8 cellular contexts compared by ENCODE assay signal in genomic region chr11:68843052-68843561, GRCh38. TPM values are rescaled to one million over a fixed set of nuclear protein-coding genes. Genes with fewer than 3 reads are reported as not detected.
DNase-seq lines count a peak whose midpoint lies in the region; FAIRE-seq and TF ChIP-seq lines count a peak whose summit lies in the region.

No MANE protein-coding gene starts in this region.

- no peaks in the 10 kb centered on the region for H3K36me3 ChIP-seq in left ventricle myocardium inferior
- H3K36me3 ChIP-seq in endocrine pancreas (ENCODE audit: control insufficient read depth, insufficient read depth, low read length): no peaks in the 10 kb centered on the region

- DNase-seq in left ventricle myocardium inferior (no peak), cardiac septum (ENCODE audit: low spot score) (no peak), retina (peak; percentile 32), HTR-8/SVneo (ENCODE audit: insufficient read length, low spot score) (no peak), D341Med (ENCODE audit: low spot score) (no peak), NCI-H1092 treated with DMSO at 0.1 percent for 48 hours (lab: John Stamatoyannopoulos, UW) (no peak)
- DNase-seq in activated CD4-positive, alpha-beta T cell treated with anti-CD3 and anti-CD28 coated beads for 1 hour: peak; percentile 22

- H3K27me3 ChIP-seq in left ventricle myocardium inferior (ENCODE audit: low read depth) (no peaks in the 10 kb centered on the region), endocrine pancreas (ENCODE audit: control insufficient read depth, insufficient read depth, low read length) (no peaks in the 10 kb centered on the region)

- intact Hi-C loops in left ventricle myocardium inferior (cut with micrococcal nuclease) (no loop called here), cardiac septum (cut with DNase I) (loop anchor here (5.0 kb wide), 1 partner anchor 59 kb away; the partner anchor contains the start of genes IGHMBP2 and MRPL21)

- no peak for TF ChIP-seq CTCF in left ventricle myocardium inferior (IDR thresholded peaks at IDR 0.05; ENCODE audit: borderline replicate concordance)

- H3K4me3 ChIP-seq in left ventricle myocardium inferior (peak overlapping the region; percentile 89), endocrine pancreas (ENCODE audit: control insufficient read depth, insufficient read depth, low read length) (peak overlapping the region; percentile 33)

- H3K4me1 ChIP-seq in left ventricle myocardium inferior: peaks cover 59% of the 10 kb centered on the region
- no peaks in the 10 kb centered on the region for H3K4me1 ChIP-seq in endocrine pancreas (ENCODE audit: control insufficient read depth, insufficient read depth, low read length)

- FAIRE-seq in HTR-8/SVneo (lab: Jason Lieb, UNC): no peak

- peak overlapping the region; percentile 7 for H3K9ac ChIP-seq in endocrine pancreas (ENCODE audit: control insufficient read depth, insufficient read depth, low read length)

- H3K9me3 ChIP-seq in left ventricle myocardium inferior (replicated peaks) (no peaks in the 10 kb centered on the region), endocrine pancreas (ENCODE audit: control insufficient read depth, low read length) (no peaks in the 10 kb centered on the region)

- peak overlapping the region; percentile 95 for H3K27ac ChIP-seq in left ventricle myocardium inferior (replicated peaks)

RNA-seq across cellular contexts. Expression of gene CPT1A, which starts 1.4 kb away (rescaled TPM):
- total RNA-seq in left ventricle myocardium inferior (73.1 TPM), cardiac septum (37.6 TPM)

Comparison
In these comparisons a context has a peak if more than half of its experiments do, and no peak if none do; other contexts are left out.
1. DNase-seq: peak in activated CD4-positive, alpha-beta T cell treated with anti-CD3 and anti-CD28 coated beads for 1 hour (single experiment) and retina (single experiment); none in left ventricle myocardium inferior (single experiment), cardiac septum (single experiment), HTR-8/SVneo (single experiment), D341Med (single experiment) and NCI-H1092 treated with DMSO at 0.1 percent for 48 hours (single experiment).